In genomic region chr12:69519871-69520270, GRCh38 we compare ENCODE assay signal across 16 cellular contexts. TPM values are rescaled to one million over a fixed set of nuclear protein-coding genes. Genes with fewer than 3 reads are reported as not detected.
A peak's percentile ranks its signal among the peaks of the same experiment; 100 is the strongest.
DNase-seq lines count a peak whose midpoint lies in the region; TF ChIP-seq lines count a peak whose summit lies in the region.
"Had no signal": no experiment of that assay in that cellular context is flagged by ENCODE, and none has a peak within 500 bp of the region (broad histone marks: within the 10 kb centered on the region; RNA-seq: fewer than 3 reads in every experiment).

No MANE protein-coding gene starts in this region.

- H3K4me3 ChIP-seq in mammary epithelial cell (replicated peaks in 1 of 3; ENCODE audit: insufficient read depth in 1 of 3, low read depth in 2 of 3, low read length in 3 of 3) (no peak overlapping the region), astrocyte of the cerebellum (ENCODE audit: low read depth, low read length) (no peak overlapping the region), esophagus squamous epithelium (no peak overlapping the region)
- H3K4me3 ChIP-seq: BLaER1 treated with 17β-estradiol and CSF1 and Interleukin-3, amounts not matched to agents 10 nM and 100 nM; SJCRH30 had no signal

- no peak for TF ChIP-seq POLR2A in esophagus squamous epithelium (IDR thresholded peaks at IDR 0.05)

- no peaks in the 10 kb centered on the region for H3K36me3 ChIP-seq in mammary epithelial cell (ENCODE audit: insufficient read depth, low read length)
- H3K36me3 ChIP-seq in esophagus squamous epithelium = no peaks in the 10 kb centered on the region
- H3K36me3 ChIP-seq: SJCRH30 had no signal

- dilution Hi-C loops in mammary epithelial cell (cut with HindIII; ENCODE audit: low sequenced_read_pairs) = no loop called here

- POLR2A ChIA-PET in MCF 10A (lab: Yijun Ruan, JAX) = interaction anchor here (0.6 to 1.7 kb wide), 4 partner anchors 9 to 1085 kb away, joined by 3 to 4 read pairs (median 3); no protein-coding TSS in a partner anchor

- H3K27ac Mint-ChIP-seq in MCF 10A (ENCODE audit: low read depth, unreplicated experiment) = no peak overlapping the region

- TF ChIP-seq CTCF in mammary epithelial cell (conservative IDR thresholded peaks at IDR 0.05 in 1 of 2, IDR thresholded peaks at IDR 0.05 in 1 of 2; ENCODE audit: extremely low read depth in 1 of 2, insufficient read depth in 1 of 2, low read depth in 1 of 2, low read length in 2 of 2) = no peak
- no peak for TF ChIP-seq CTCF in MCF 10A (IDR thresholded peaks at IDR 0.05; ENCODE audit: unreplicated experiment)
- TF ChIP-seq CTCF in astrocyte of the cerebellum (IDR thresholded peaks at IDR 0.05; ENCODE audit: low read depth, low read length, missing control alignments) = no peak
- TF ChIP-seq CTCF in esophagus squamous epithelium (IDR thresholded peaks at IDR 0.05) = no peak

- no peak overlapping the region for H3K4me3 Mint-ChIP-seq in MCF 10A (ENCODE audit: unreplicated experiment)

- WGBS in mammary epithelial cell (ENCODE audit: low coverage, missing lambda C conversion rate) = 41% methylated on average over 7 of the region's 7 CpGs
- WGBS in esophagus squamous epithelium, 2 donors = 73 to 86% methylated on average over 7 of the region's 7 CpGs

- CTCF ChIA-PET in mammary epithelial cell (lab: Charles Lee; ENCODE audit: low non-redundant PET) = interaction anchor here (0.7 kb wide), 1 partner anchor 51 kb away, joined by 6 read pairs; no protein-coding TSS in a partner anchor
- CTCF ChIA-PET in MCF 10A (lab: Yijun Ruan, JAX) = interaction anchor here (0.6 to 1.5 kb wide), 3 partner anchors 36 to 159 kb away, joined by 3 read pairs; no protein-coding TSS in a partner anchor

- no peaks in the 10 kb centered on the region for H3K27me3 Mint-ChIP-seq in MCF 10A (ENCODE audit: insufficient read depth, unreplicated experiment)

- peaks cover 15% of the 10 kb centered on the region for H3K36me3 Mint-ChIP-seq in MCF 10A (ENCODE audit: insufficient read depth, unreplicated experiment)

- intact Hi-C loops in mammary epithelial cell (cut with micrococcal nuclease) (no loop called here), MCF 10A (cut with micrococcal nuclease) (no loop called here), esophagus squamous epithelium (cut with DNase I) (no loop called here)

- no peak overlapping the region for H3K4me2 ChIP-seq in mammary epithelial cell (ENCODE audit: insufficient read depth, low read depth, low read length)
- H3K4me2 ChIP-seq: BLaER1 treated with 17β-estradiol and CSF1 and Interleukin-3, amounts not matched to agents 10 nM and 100 nM had no signal

- BruUV-seq in mammary epithelial cell (replicated peaks; lab: Mats Ljungman, UMichigan) (no TSS peak), MCF 10A (replicated peaks; lab: Mats Ljungman, UMichigan) (no TSS peak)

- H3K9me3 Mint-ChIP-seq in MCF 10A (ENCODE audit: unreplicated experiment) = peaks cover 35% of the 10 kb centered on the region

- H4K20me1 ChIP-seq in mammary epithelial cell (ENCODE audit: insufficient read depth, low read length) = no peaks in the 10 kb centered on the region

- no peak overlapping the region for H3K9ac ChIP-seq in mammary epithelial cell (ENCODE audit: insufficient read depth, low read length)
- H3K9ac ChIP-seq: BLaER1 treated with 17β-estradiol and CSF1 and Interleukin-3, amounts not matched to agents 10 nM and 100 nM had no signal

- no peak overlapping the region for H2AFZ ChIP-seq in mammary epithelial cell (ENCODE audit: low read depth, low read length)

- H3K79me2 ChIP-seq in mammary epithelial cell (ENCODE audit: insufficient read depth, low read length) = peaks cover 97% of the 10 kb centered on the region

- H3K27ac ChIP-seq in mammary epithelial cell (ENCODE audit: insufficient read depth, low read depth, low read length) (peak overlapping the region; percentile 3), esophagus squamous epithelium (no peak overlapping the region)
- H3K27ac ChIP-seq: 22Rv1; BLaER1 treated with 17β-estradiol and CSF1 and Interleukin-3, amounts not matched to agents 10 nM and 100 nM; SJCRH30 had no signal

- H3K4me1 ChIP-seq in mammary epithelial cell (ENCODE audit: insufficient read depth, low read length) = no peaks in the 10 kb centered on the region
- H3K4me1 ChIP-seq in esophagus squamous epithelium = peaks cover 0 to 6% (median 3%) of the 10 kb centered on the region in 3 donors
- H3K4me1 ChIP-seq: SJCRH30 had no signal

- peaks cover 7% of the 10 kb centered on the region for H3K4me1 Mint-ChIP-seq in MCF 10A (ENCODE audit: insufficient read depth, unreplicated experiment)

- peak; percentile 90 for DNase-seq in mammary epithelial cell
- DNase-seq in MCF 10A (ENCODE audit: unreplicated experiment) = no peak
- peak; percentile 61 for DNase-seq in astrocyte of the cerebellum (ENCODE audit: low read depth)
- peak; percentile 68 for DNase-seq in glomerular visceral epithelial cell (ENCODE audit: extremely low spot score)
- no peak for DNase-seq in inferior parietal cortex (ENCODE audit: extremely low spot score)
- DNase-seq in NAMALWA (ENCODE audit: low spot score) = no peak
- no peak for DNase-seq in esophagus squamous epithelium (lab: John Stamatoyannopoulos, UW)
- no peak for DNase-seq in NCI-H2196 treated with DMSO at 0.1 percent for 48 hours (lab: John Stamatoyannopoulos, UW; ENCODE audit: unreplicated experiment)
- DNase-seq: GOT3, NCI-H1417, NCI-H187 treated with DMSO at 0.1 percent for 48 hours, NCI-H774, PC-3, SJCRH30 had no signal

- in situ Hi-C loops in mammary epithelial cell (cut with MboI; ENCODE audit: low sequenced_read_pairs in 2 of 2) (no loop called here), astrocyte of the cerebellum (cut with HindIII; ENCODE audit: low sequenced_read_pairs) (no loop called here)

- H3K27me3 ChIP-seq in mammary epithelial cell (ENCODE audit: insufficient read depth, low read length) = no peaks in the 10 kb centered on the region
- no peaks in the 10 kb centered on the region for H3K27me3 ChIP-seq in esophagus squamous epithelium
- H3K27me3 ChIP-seq: BLaER1 treated with 17β-estradiol and CSF1 and Interleukin-3, amounts not matched to agents 10 nM and 100 nM; SJCRH30 had no signal

- no peaks in the 10 kb centered on the region for H3K9me3 ChIP-seq in mammary epithelial cell (replicated peaks; ENCODE audit: insufficient read depth, low read length)
- no peaks in the 10 kb centered on the region for H3K9me3 ChIP-seq in esophagus squamous epithelium

RNA-seq across cellular contexts. Expression of gene FRS2, which starts 49.7 kb away (rescaled TPM):
- total RNA-seq in mammary epithelial cell = 10 to 100 TPM; 30.0 to 72.7 TPM
- polyA plus RNA-seq in mammary epithelial cell = 18.6 TPM
- 46.5 TPM for polyA minus RNA-seq in mammary epithelial cell
- total RNA-seq in MCF 10A (2022) = 21.3 and 28.1 TPM in 2 replicates
- 10 to 100 TPM; 22.6 to 42.0 (median 29.2) TPM for total RNA-seq in esophagus squamous epithelium

Comparison
In these comparisons a context has a peak if more than half of its experiments do, and no peak if none do; other contexts are left out.
1. DNase-seq: peak in mammary epithelial cell (single experiment), astrocyte of the cerebellum (single experiment) and glomerular visceral epithelial cell (single experiment); none in MCF 10A (single experiment), inferior parietal cortex (single experiment), NAMALWA (single experiment), esophagus squamous epithelium (single experiment) and NCI-H2196 treated with DMSO at 0.1 percent for 48 hours (single experiment).